20 cellular contexts compared by ENCODE assay signal in the genomic region with DNA sequence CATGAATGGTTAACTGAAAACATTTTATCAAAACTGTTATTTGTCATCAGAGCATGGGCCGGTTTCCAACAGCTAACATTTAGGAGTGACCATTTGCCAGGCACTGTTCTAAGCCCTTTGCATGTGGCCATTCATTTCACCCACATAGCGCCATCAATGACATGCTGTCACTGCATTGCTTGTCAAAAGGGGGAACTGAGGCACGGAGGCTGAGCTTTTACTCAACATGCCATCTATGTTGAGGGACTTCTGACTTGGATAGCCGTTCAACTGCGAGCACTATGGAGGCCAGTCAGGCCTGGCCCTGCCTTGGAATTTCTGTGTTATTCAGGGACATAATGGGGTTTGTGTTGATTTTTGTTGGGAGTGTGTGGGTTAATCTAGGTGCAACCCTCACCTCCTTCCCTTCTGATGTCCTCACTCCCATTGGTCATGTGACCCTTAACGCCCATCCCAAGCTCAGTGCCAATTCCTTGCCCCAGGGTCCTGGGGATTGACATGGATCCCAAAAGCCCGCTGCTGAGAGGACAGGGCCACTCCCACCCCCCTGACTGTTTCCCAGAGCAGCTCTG. TPM values are rescaled to one million over a fixed set of nuclear protein-coding genes. Genes with fewer than 3 reads are reported as not detected.
DNase-seq lines count a peak whose midpoint lies in the region; ATAC-seq, FAIRE-seq and TF ChIP-seq lines count a peak whose summit lies in the region.
"Had no signal": no experiment of that assay in that cellular context is flagged by ENCODE, and none has a peak within 500 bp of the region (broad histone marks: within the 10 kb centered on the region; RNA-seq: fewer than 3 reads in every experiment).

No MANE protein-coding gene starts in this region.

- ATAC-seq in pancreas (peak in 3 of 4 donors; percentile 4 to 17 (median 15)), HG02884 (IDR thresholded peaks at IDR 0.05; ENCODE audit: unreplicated experiment) (no peak)
- ATAC-seq: WTC11 had no signal

- H3K36me3 ChIP-seq in esophagus muscularis mucosa (peaks cover 15 to 56% (median 29%) of the 10 kb centered on the region in 4 donors), pancreas (peaks cover 0 to 5% (median 0%) of the 10 kb centered on the region in 3 donors), transverse colon (peaks cover 0 to 9% (median 0%) of the 10 kb centered on the region in 4 donors), OCI-LY7 (ENCODE audit: insufficient read depth, low read length) (no peaks in the 10 kb centered on the region)

- no peak for FAIRE-seq in pancreas (lab: Jason Lieb, UNC)
- FAIRE-seq: H1 had no signal

- CTCF ChIA-PET in OCI-LY7 (lab: Charles Lee; ENCODE audit: unreplicated experiment) = no interaction called here

- no peak for TF ChIP-seq EP300 in esophagus muscularis mucosa (IDR thresholded peaks at IDR 0.05)
- TF ChIP-seq EP300 in transverse colon (IDR thresholded peaks at IDR 0.05; ENCODE audit: low read depth) = no peak

- H3K27ac ChIP-seq in VCaP (peak overlapping the region; percentile 41), esophagus muscularis mucosa (replicated peaks in 1 of 4) (peak overlapping the region; percentile 52 to 70 (median 64)), pancreas (peak overlapping the region; percentile 22 to 80 (median 53)), transverse colon (peak overlapping the region; percentile 55 to 71 (median 64)), OCI-LY7 (ENCODE audit: low read depth, low read length, poor library complexity, severe bottlenecking) (no peak overlapping the region)
- H3K27ac ChIP-seq: brain microvascular endothelial cell had no signal

- TF ChIP-seq POLR2A in esophagus muscularis mucosa (IDR thresholded peaks at IDR 0.05; ENCODE audit: low read depth) (no peak), transverse colon (IDR thresholded peaks at IDR 0.05) (no peak)

- no peaks in the 10 kb centered on the region for H3K79me2 ChIP-seq in OCI-LY7 (ENCODE audit: insufficient read depth, low read depth, low read length)

- intact Hi-C loops in esophagus muscularis mucosa (cut with DNase I) = no loop called here
- intact Hi-C loops in pancreas (cut with DNase I) = no loop called here
- intact Hi-C loops in transverse colon (cut with DNase I; ENCODE audit: low total_unique reads) = loop anchor here (5.0 kb wide), 1 partner anchor 133 kb away; no protein-coding TSS in a partner anchor
- intact Hi-C loops in OCI-LY7 (cut with micrococcal nuclease; ENCODE audit: unreplicated experiment) = no loop called here

- no peaks in the 10 kb centered on the region for H4K20me1 ChIP-seq in OCI-LY7 (ENCODE audit: insufficient read depth, low read length)

- BruUV-seq in OCI-LY7 (replicated peaks; lab: Mats Ljungman, UMichigan) = no TSS peak

- in situ Hi-C loops in transverse colon (cut with MboI; ENCODE audit: low pct_ligation_motif_present in 1 of 4, low pct_unique_long_range_greater_than_20kb in 1 of 4, low sequenced_read_pairs in 3 of 4) = loop anchor here in 2 of 4 donors (25.0 kb wide), 2 partner anchors 118 to 143 kb away; no protein-coding TSS in a partner anchor

- no peak overlapping the region for H3K4me3 ChIP-seq in esophagus muscularis mucosa
- no peak overlapping the region for H3K4me3 ChIP-seq in pancreas
- H3K4me3 ChIP-seq in transverse colon = no peak overlapping the region
- no peak overlapping the region for H3K4me3 ChIP-seq in OCI-LY7 (ENCODE audit: low read depth, low read length, poor library complexity, severe bottlenecking)

- H3K9me3 ChIP-seq in esophagus muscularis mucosa (no peaks in the 10 kb centered on the region), pancreas (no peaks in the 10 kb centered on the region), transverse colon (no peaks in the 10 kb centered on the region), OCI-LY7 (ENCODE audit: low read length) (no peaks in the 10 kb centered on the region)

- TF ChIP-seq CTCF in VCaP (conservative IDR thresholded peaks at IDR 0.05) (no peak), esophagus muscularis mucosa (IDR thresholded peaks at IDR 0.05) (no peak), pancreas (IDR thresholded peaks at IDR 0.05) (no peak), transverse colon (IDR thresholded peaks at IDR 0.05) (no peak), OCI-LY7 (conservative IDR thresholded peaks at IDR 0.05; ENCODE audit: low read length) (no peak)

- H3K27me3 ChIP-seq in esophagus muscularis mucosa (no peaks in the 10 kb centered on the region), pancreas (no peaks in the 10 kb centered on the region), transverse colon (no peaks in the 10 kb centered on the region)
- H3K27me3 ChIP-seq: brain microvascular endothelial cell had no signal

- H3K4me2 ChIP-seq in OCI-LY7 (ENCODE audit: low read length) = no peak overlapping the region

- no peak overlapping the region for H2AFZ ChIP-seq in OCI-LY7 (ENCODE audit: low read length)

- DNase-seq in esophagus muscularis mucosa (ENCODE audit: extremely low spot score) = no peak
- no peak for DNase-seq in pancreas
- DNase-seq in transverse colon = no peak
- DNase-seq in OCI-LY7 (ENCODE audit: low spot score) = no peak
- no peak for DNase-seq in DMS114 treated with DMSO at 0.1 percent for 48 hours (lab: John Stamatoyannopoulos, UW; ENCODE audit: unreplicated experiment)
- DNase-seq: activated gamma-delta T cell treated with Interleukin-2 at 50 U/mL for 16 hours; brain microvascular endothelial cell; C1 segment of cervical spinal cord; effector CD8-positive, alpha-beta T cell; MM.1S; NCI-H774; stimulated activated CD8-positive, alpha-beta memory T cell treated with anti-CD3 and anti-CD28 coated beads, Interleukin-4, amount 100 ng/mL, for 48 hours had no signal

- H3K9me2 ChIP-seq in OCI-LY7 (ENCODE audit: insufficient read depth, low read length) = no peaks in the 10 kb centered on the region

- 82% methylated on average over 7 of the region's 7 CpGs for WGBS in esophagus muscularis mucosa
- WGBS in pancreas, 2 donors = 48 to 50% methylated on average over 7 of the region's 7 CpGs
- WGBS in transverse colon (ENCODE audit: low coverage in 1 of 2), 2 donors = 90% methylated on average over 6 of the region's 7 CpGs; no CpG with 5 or more reads in 1 of the 2 donors

- H3K4me1 ChIP-seq in esophagus muscularis mucosa (peaks cover 10 to 27% (median 13%) of the 10 kb centered on the region in 4 donors), pancreas (peaks cover 25 to 31% (median 26%) of the 10 kb centered on the region in 3 donors), transverse colon (no peaks in the 10 kb centered on the region), OCI-LY7 (ENCODE audit: insufficient read depth, low read length, poor library complexity, severe bottlenecking) (no peaks in the 10 kb centered on the region)

- POLR2A ChIA-PET in OCI-LY7 (lab: Charles Lee) = interaction anchor here (0.7 kb wide), 1 partner anchor 320 kb away, joined by 3 read pairs; no protein-coding TSS in a partner anchor

RNA-seq across cellular contexts. Expression of gene IL1R1, which starts 12.7 kb away (rescaled TPM):
- 100 to 1,000 TPM in 1 of 4 donors, 10 to 100 TPM in 3; 41.5 to 157 (median 56.6) TPM for total RNA-seq in esophagus muscularis mucosa
- 10 to 100 TPM; 17.1 to 74.5 (median 29.3) TPM for total RNA-seq in pancreas
- 10 to 100 TPM; 22.1 to 29.1 TPM for polyA plus RNA-seq in pancreas
- 10 to 100 TPM; 20.2 to 58.0 (median 36.2) TPM for total RNA-seq in transverse colon
- total RNA-seq in OCI-LY7 (2014; rRNA removed; shearing (Covaris generic)) = not detected in 2 replicates
- not detected in 2 replicates for total RNA-seq in OCI-LY7 (2022)

RNA-seq across cellular contexts. Expression of gene IL1RL2, which starts 31.6 kb away (rescaled TPM):
- under 1 TPM in 3 of 4 donors, not detected in 1; 0.19 to 0.92 (median 0.66) TPM for total RNA-seq in esophagus muscularis mucosa
- 1 to 10 TPM in 1 of 6 donors, under 1 TPM in 5; 0.12 to 1.2 (median 0.32) TPM for total RNA-seq in pancreas
- polyA plus RNA-seq in pancreas = under 1 TPM; 0.30 to 0.47 TPM
- 1 to 10 TPM in 2 of 4 donors, not detected in 2; 1.5 to 1.9 TPM for total RNA-seq in transverse colon
- not detected in 2 replicates for total RNA-seq in OCI-LY7 (2014; rRNA removed; shearing (Covaris generic))
- total RNA-seq in OCI-LY7 (2022) = not detected in 2 replicates
- total RNA-seq: H1; HT1080; progenitor cell of endocrine pancreas; RPMI7951; T-helper 1 cell treated with Interleukin-12 subunit alpha and Interleukin-12 subunit beta and Interleukin-4 antibody, amounts not matched to agents 30 ng/mL and 1 ng/mL, for 36 hours; WTC11 had no signal
- polyA plus RNA-seq: H1 had no signal

Comparison
In these comparisons a context has a peak if more than half of its experiments do, and no peak if none do; other contexts are left out.
1. RNA of gene IL1R1, which starts 12.7 kb away (total RNA-seq): 41.5 to 157 TPM in esophagus muscularis mucosa, 20.2 to 58.0 TPM in transverse colon and 17.1 to 74.5 TPM in pancreas; not detected in OCI-LY7; every median in the first group is over 10 times any median in the second.